ENCODE assay signal across 8 cellular contexts in genomic region chr19:4328243-4328990, GRCh38. TPM values are rescaled to one million over a fixed set of nuclear protein-coding genes. Genes with fewer than 3 reads are reported as not detected.
DNase-seq lines count a peak whose midpoint lies in the region; ATAC-seq lines count a peak whose summit lies in the region.

No MANE protein-coding gene starts in this region.

- DNase-seq in NCI-H446 treated with DMSO at 0.1 percent for 48 hours (lab: John Stamatoyannopoulos, UW) (peak; percentile 87), epidermal melanocyte (ENCODE audit: insufficient read length, low spot score) (peak; percentile 81), mucosa of gallbladder (ENCODE audit: low spot score) (peak; percentile 97)
- DNase-seq in activated CD8-positive, alpha-beta memory T cell treated with anti-CD3 and anti-CD28 coated beads, Interleukin-2, amount 50 U/mL, for 24 hours (ENCODE audit: extremely low read depth), result peak; percentile 92
- peak; percentile 93 to 99 for DNase-seq in stimulated activated CD8-positive, alpha-beta memory T cell treated with anti-CD3 and anti-CD28 coated beads, Interleukin-2, amount 100 ng/mL, for 48 hours (ENCODE audit: low read depth in 2 of 2)

- ATAC-seq in GM18498 (IDR thresholded peaks at IDR 0.05; ENCODE audit: unreplicated experiment) (peak; percentile 73), HG02870 (IDR thresholded peaks at IDR 0.05; ENCODE audit: unreplicated experiment) (peak; percentile 70), GM18517 (IDR thresholded peaks at IDR 0.05; ENCODE audit: unreplicated experiment) (no peak)

RNA-seq across cellular contexts. Expression of gene STAP2, which starts 10.2 kb away (rescaled TPM):
- 37.8 TPM for total RNA-seq in mucosa of gallbladder

RNA-seq across cellular contexts. Expression of gene MPND, which starts 14.9 kb away (rescaled TPM):
- total RNA-seq in mucosa of gallbladder, result 26.1 TPM

RNA-seq across cellular contexts. Expression of gene FSD1, which starts 24.0 kb away (rescaled TPM):
- total RNA-seq in mucosa of gallbladder, result 1.3 TPM

RNA-seq across cellular contexts. Expression of gene TMIGD2, which starts 26.2 kb away (rescaled TPM):
- 0.98 TPM for total RNA-seq in mucosa of gallbladder

RNA-seq across cellular contexts. Expression of gene SHD, which starts 49.4 kb away (rescaled TPM):
- total RNA-seq in mucosa of gallbladder, result not detected
